ENCODE assay signal across 1 cellular context in genomic region chr12:11662369-11662768, GRCh38.
TF ChIP-seq lines count a peak whose summit lies in the region.

No MANE protein-coding gene starts in this region.

TF ChIP-seq in GM23338, 12 proteins besides CTCF, POLR2A, EP300 and RAD21:
- TF ChIP-seq ZNF462 (CRISPR knock-in tag; IDR thresholded peaks at IDR 0.05) (no peak), CREB1 (CRISPR knock-in tag; IDR thresholded peaks at IDR 0.05; ENCODE audit: low read depth) (no peak), ZNF331 (CRISPR knock-in tag; IDR thresholded peaks at IDR 0.05; ENCODE audit: low read depth) (no peak), STAT1 (IDR thresholded peaks at IDR 0.05; ENCODE audit: unreplicated experiment) (no peak), EZH2phosphoT487 (IDR thresholded peaks at IDR 0.05; ENCODE audit: unreplicated experiment) (no peak), NANOG (IDR thresholded peaks at IDR 0.05; ENCODE audit: borderline replicate concordance) (no peak), ZNF114 (CRISPR knock-in tag; IDR thresholded peaks at IDR 0.05) (no peak), POLR2AphosphoS5 (IDR thresholded peaks at IDR 0.05; ENCODE audit: low read depth) (no peak), ETS1 (IDR thresholded peaks at IDR 0.05) (no peak), EZH2 (IDR thresholded peaks at IDR 0.05; ENCODE audit: low read depth, unreplicated experiment) (no peak), REST (IDR thresholded peaks at IDR 0.05; ENCODE audit: unreplicated experiment) (no peak), JUNB (IDR thresholded peaks at IDR 0.05; ENCODE audit: unreplicated experiment) (no peak)
TF ChIP-seq in GM23338: peak in this region for 0.
